ENCODE assay signal across 7 cellular contexts in genomic region chr11:118928870-118929495, GRCh38. TPM values are rescaled to one million over a fixed set of nuclear protein-coding genes. Genes with fewer than 3 reads are reported as not detected.
DNase-seq lines count a peak whose midpoint lies in the region; ATAC-seq and TF ChIP-seq lines count a peak whose summit lies in the region.

No MANE protein-coding gene starts in this region.

- no peaks in the 10 kb centered on the region for H3K36me3 ChIP-seq in SK-N-MC (ENCODE audit: insufficient read depth, low read length)

- ATAC-seq in GM21737 (IDR thresholded peaks at IDR 0.05; ENCODE audit: unreplicated experiment): no peak

- H3K9me3 ChIP-seq in SK-N-MC (ENCODE audit: low read depth, low read length): no peaks in the 10 kb centered on the region

- no peaks in the 10 kb centered on the region for H3K27me3 ChIP-seq in HL-60 (ENCODE audit: insufficient read depth, poor library complexity, severe bottlenecking)
- H3K27me3 ChIP-seq in layer of hippocampus (ENCODE audit: control insufficient read depth, insufficient read depth, low read length): no peaks in the 10 kb centered on the region

- H3K9ac ChIP-seq in SK-N-MC (ENCODE audit: insufficient read length): peak overlapping the region; percentile 43

- no peak for TF ChIP-seq CTCF in HL-60 (IDR thresholded peaks at IDR 0.05; ENCODE audit: insufficient read depth, low read length)

- H3K4me3 ChIP-seq in HL-60 (replicated peaks; ENCODE audit: insufficient read depth, low read length) (peak overlapping the region; percentile 76), SK-N-MC (peak overlapping the region; percentile 83)

- DNase-seq in Daoy (ENCODE audit: low read depth): peak; percentile 53
- no peak for DNase-seq in HL-60 (ENCODE audit: low read depth in 1 of 2, low spot score in 1 of 2)
- no peak for DNase-seq in SK-N-MC (ENCODE audit: low read depth, low spot score)
- DNase-seq in caudate nucleus (lab: John Stamatoyannopoulos, UW): peak in 55 of 61 donors; percentile 55 to 95 (median 82)
- DNase-seq in stimulated activated naive CD4-positive, alpha-beta T cell (lab: John Stamatoyannopoulos, UW): peak in 4 of 6 experiments; percentile 66 to 83 (median 76)

- peak overlapping the region; percentile 91 for H3K27ac ChIP-seq in HL-60 (replicated peaks)
- 0 out of 2 replicates have a peak overlapping the region, but pooled peaks have one; percentile 19 for H3K27ac ChIP-seq in SK-N-MC
- H3K27ac ChIP-seq in caudate nucleus (ENCODE audit: low read depth, low read length): peak overlapping the region; percentile 99
- peak overlapping the region; percentile 99 for H3K27ac ChIP-seq in layer of hippocampus (ENCODE audit: low read depth, low read length)

RNA-seq across cellular contexts. Expression of gene BCL9L, which starts 3.3 kb away (rescaled TPM):
- 3.9 and 5.4 TPM in 2 replicates for total RNA-seq in Daoy (2014; rRNA removed; shearing (Covaris generic))

RNA-seq across cellular contexts. Expression of gene UPK2, which starts 27.1 kb away (rescaled TPM):
- not detected in 2 replicates for total RNA-seq in Daoy (2014; rRNA removed; shearing (Covaris generic))

RNA-seq across cellular contexts. Expression of gene FOXR1, which starts 42.6 kb away (rescaled TPM):
- total RNA-seq in Daoy (2014; rRNA removed; shearing (Covaris generic)): not detected in 2 replicates

RNA-seq across cellular contexts. Expression of gene CXCR5, which starts 45.3 kb away (rescaled TPM):
- total RNA-seq in Daoy (2014; rRNA removed; shearing (Covaris generic)): not detected in 2 replicates

Comparison
In these comparisons a context has a peak if more than half of its experiments do, and no peak if none do; other contexts are left out.
1. DNase-seq: peak in Daoy (single experiment), caudate nucleus (55 of 61) and stimulated activated naive CD4-positive, alpha-beta T cell (4 of 6); none in HL-60 (0 of 2) and SK-N-MC (single experiment).
2. H3K27ac ChIP-seq: peak in every context shown above with its lines; median percentile 99 in caudate nucleus; 99 in layer of hippocampus; 91 in HL-60; 19 in SK-N-MC.